ENCODE assay signal across 21 cellular contexts in the genomic region with DNA sequence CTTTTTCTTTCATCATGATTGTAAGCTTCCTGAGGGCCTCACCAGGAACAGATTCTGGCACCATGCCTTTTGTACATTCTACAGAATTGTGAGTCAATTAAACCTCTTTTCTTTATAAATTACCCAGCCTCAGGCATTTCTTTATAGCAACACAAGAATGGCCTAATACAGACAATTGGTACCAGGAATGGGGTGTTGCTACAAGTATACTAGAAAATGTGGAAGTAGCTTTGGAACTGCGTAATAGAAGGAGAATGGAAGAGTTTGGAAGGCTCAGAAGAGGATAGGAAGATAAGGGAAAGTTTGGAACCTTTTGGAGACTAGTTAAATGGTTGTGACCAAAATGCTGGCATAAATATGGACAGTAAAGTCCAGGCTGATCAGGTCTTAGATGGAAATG.
DNase-seq lines count a peak whose midpoint lies in the region; ATAC-seq, FAIRE-seq and TF ChIP-seq lines count a peak whose summit lies in the region.
"Had no signal": no experiment of that assay in that cellular context is flagged by ENCODE, and none has a peak within 500 bp of the region (broad histone marks: within the 10 kb centered on the region; RNA-seq: fewer than 3 reads in every experiment).

No MANE protein-coding gene starts in this region.

- no peaks in the 10 kb centered on the region for H3K79me1 ChIP-seq in mesendoderm (ENCODE audit: low read length)

- 0% methylated on average over 1 of the region's 1 CpG for WGBS in K562 (ENCODE audit: insufficient coverage, low coverage, missing lambda C conversion rate)
- no CpG with 5 or more reads among the region's 1 CpG for WGBS in mesendoderm (ENCODE audit: extremely low coverage, insufficient coverage, low lambda C conversion rate)

- no peaks in the 10 kb centered on the region for H3K4me1 ChIP-seq in HEK293 (ENCODE audit: control insufficient read depth, insufficient read depth, low read length)
- no peaks in the 10 kb centered on the region for H3K4me1 ChIP-seq in K562 (replicated peaks in 1 of 2; ENCODE audit: control insufficient read depth in 2 of 2, insufficient read depth in 2 of 2, low read length in 2 of 2)
- no peaks in the 10 kb centered on the region for H3K4me1 ChIP-seq in mesendoderm (ENCODE audit: control insufficient read depth, low read depth, low read length)
- H3K4me1 ChIP-seq: BLaER1 treated with 17β-estradiol and CSF1 and Interleukin-3, amounts not matched to agents 10 nM and 100 nM; Caco-2 had no signal

- no peak overlapping the region for H2AK5ac ChIP-seq in mesendoderm (ENCODE audit: low read length)

- H4K5ac ChIP-seq in mesendoderm (ENCODE audit: low read length) = no peak overlapping the region

- H3K4me2 ChIP-seq in K562 (ENCODE audit: insufficient read depth, low read length) (no peak overlapping the region), mesendoderm (ENCODE audit: low read length) (no peak overlapping the region)
- H3K4me2 ChIP-seq: A549; BLaER1 treated with 17β-estradiol and CSF1 and Interleukin-3, amounts not matched to agents 10 nM and 100 nM had no signal

- no peak overlapping the region for H3K23ac ChIP-seq in mesendoderm (ENCODE audit: low read length)

- H2BK5ac ChIP-seq in mesendoderm (ENCODE audit: low read length) = no peak overlapping the region

- no peak overlapping the region for H3K56ac ChIP-seq in mesendoderm (ENCODE audit: low read length)

- H3K4ac ChIP-seq in mesendoderm (ENCODE audit: low read depth, low read length) = no peak overlapping the region

- TF ChIP-seq POLR2A in K562 (conservative IDR thresholded peaks at IDR 0.05) = no peak

- H3K4me3 ChIP-seq in HEK293 (ENCODE audit: low read depth, low read length) = no peak overlapping the region
- H3K4me3 ChIP-seq in K562 = no peak overlapping the region
- peak overlapping the region; percentile 6 for H3K4me3 ChIP-seq in mesendoderm (ENCODE audit: low read length)
- H3K4me3 ChIP-seq: A549; BLaER1 treated with 17β-estradiol and CSF1 and Interleukin-3, amounts not matched to agents 10 nM and 100 nM; GM12878 had no signal

- H2AFZ ChIP-seq in K562 (ENCODE audit: low read depth, low read length) = no peak overlapping the region

- POLR2A ChIA-PET in HEK293 (lab: Yijun Ruan, JAX) (no interaction called here), K562 (lab: Yijun Ruan, JAX) (no interaction called here)

- H3K79me2 ChIP-seq in K562 (ENCODE audit: control insufficient read depth, insufficient read depth, low read length) (no peaks in the 10 kb centered on the region), mesendoderm (ENCODE audit: control insufficient read depth, insufficient read depth, low read length) (no peaks in the 10 kb centered on the region)

- no peak for TF ChIP-seq EP300 in K562 (IDR thresholded peaks at IDR 0.05; ENCODE audit: low read length)

- no TSS peak for BruUV-seq in K562 (replicated peaks; lab: Mats Ljungman, UMichigan)

- H3K9me3 ChIP-seq in HEK293 (ENCODE audit: control insufficient read depth, insufficient read depth, low read depth, low read length) (no peaks in the 10 kb centered on the region), K562 (replicated peaks; ENCODE audit: control insufficient read depth, insufficient read depth, low read depth, low read length) (no peaks in the 10 kb centered on the region)
- H3K9me3 ChIP-seq: Caco-2 had no signal

- H3K9me1 ChIP-seq in K562 (ENCODE audit: control insufficient read depth, insufficient read depth, low read length) = no peaks in the 10 kb centered on the region

- H3K9ac ChIP-seq in K562 (ENCODE audit: insufficient read depth in 1 of 2, low read depth in 2 of 2, low read length in 2 of 2) (no peak overlapping the region), mesendoderm (ENCODE audit: low read length) (no peak overlapping the region)
- H3K9ac ChIP-seq: BLaER1 treated with 17β-estradiol and CSF1 and Interleukin-3, amounts not matched to agents 10 nM and 100 nM had no signal

- TF ChIP-seq RAD21 in K562 (CRISPR knock-in tag; conservative IDR thresholded peaks at IDR 0.05 in 1 of 2, IDR thresholded peaks at IDR 0.05 in 1 of 2) = no peak

- CTCF ChIA-PET in HEK293 (lab: Yijun Ruan, JAX) = no interaction called here
- CTCF ChIA-PET in K562 (lab: Yijun Ruan, JAX; ENCODE audit: low intra/inter-chr PET ratio) = interaction anchor here (0.7 kb wide), 1 partner anchor 218 kb away, joined by 3 read pairs; no protein-coding TSS in a partner anchor

- FAIRE-seq in K562 (lab: Jason Lieb, UNC) = no peak
- FAIRE-seq: A549, D721Med, G401.6, GM12878, GM12892, GM18507 had no signal

- ATAC-seq in K562 = no peak
- no peak for ATAC-seq in HG03196 (IDR thresholded peaks at IDR 0.05; ENCODE audit: unreplicated experiment)
- ATAC-seq: A549; CD8-positive, alpha-beta T cell; GM12878 had no signal

- H3K27ac ChIP-seq in HEK293 (ENCODE audit: extremely low read depth, low read depth, low read length) = no peak overlapping the region
- no peak overlapping the region for H3K27ac ChIP-seq in K562 (ENCODE audit: extremely low read depth, low read depth, low read length)
- H3K27ac ChIP-seq in mesendoderm (ENCODE audit: low read depth, low read length) = no peak overlapping the region
- H3K27ac ChIP-seq: 22Rv1; A549; BLaER1 treated with 17β-estradiol and CSF1 and Interleukin-3, amounts not matched to agents 10 nM and 100 nM; C4-2B had no signal

- no peak overlapping the region for H3K18ac ChIP-seq in mesendoderm (ENCODE audit: low read length)

- in situ Hi-C loops in K562 (cut with MboI) = no loop called here

- TF ChIP-seq CTCF in HEK293 (tag by site-specific recombination; IDR thresholded peaks at IDR 0.05) (no peak), K562 (IDR thresholded peaks at IDR 0.05 in 2 of 3, conservative IDR thresholded peaks at IDR 0.05 in 1 of 3; ENCODE audit: insufficient read depth in 2 of 3, low read depth in 1 of 3, low read length in 3 of 3) (no peak)

- DNase-seq in K562 (ENCODE audit: extremely low read depth in 1 of 4, low spot score in 3 of 4) = no peak
- DNase-seq in mesendoderm = no peak
- DNase-seq in GDM1 (lab: John Stamatoyannopoulos, UW) = no peak
- no peak for DNase-seq in iPS-NIHi11 (ENCODE audit: low spot score)
- DNase-seq: AML-193; Caco-2; Calu3; CD4-positive, alpha-beta T cell; CD8-positive, alpha-beta T cell; DMS79 treated with DMSO at 0.1 percent for 48 hours had no signal

- H4K8ac ChIP-seq in mesendoderm (ENCODE audit: low read depth, low read length) = no peak overlapping the region

- H3K27me3 ChIP-seq in K562 (ENCODE audit: control insufficient read depth in 2 of 2, insufficient read depth in 2 of 2, low read length in 2 of 2) = no peaks in the 10 kb centered on the region
- no peaks in the 10 kb centered on the region for H3K27me3 ChIP-seq in mesendoderm (ENCODE audit: insufficient read depth, low read length, poor library complexity)
- H3K27me3 ChIP-seq: BLaER1 treated with 17β-estradiol and CSF1 and Interleukin-3, amounts not matched to agents 10 nM and 100 nM had no signal

- H2BK15ac ChIP-seq in mesendoderm (replicated peaks; ENCODE audit: low read depth) = no peak overlapping the region

- intact Hi-C loops in K562 (cut with micrococcal nuclease) = no loop called here

- no peaks in the 10 kb centered on the region for H4K20me1 ChIP-seq in K562 (replicated peaks; ENCODE audit: control insufficient read depth, insufficient read depth, low read length)
- H4K20me1 ChIP-seq: BLaER1 treated with 17β-estradiol and CSF1 and Interleukin-3, amounts not matched to agents 10 nM and 100 nM had no signal

- H3K36me3 ChIP-seq in HEK293 (ENCODE audit: control insufficient read depth in 2 of 2, insufficient read depth in 1 of 2, low read length in 2 of 2) (no peaks in the 10 kb centered on the region), K562 (ENCODE audit: control insufficient read depth, insufficient read depth, low read length) (no peaks in the 10 kb centered on the region), mesendoderm (ENCODE audit: control insufficient read depth, insufficient read depth, low read length) (no peaks in the 10 kb centered on the region)
- H3K36me3 ChIP-seq: BLaER1 treated with 17β-estradiol and CSF1 and Interleukin-3, amounts not matched to agents 10 nM and 100 nM had no signal

- H2BK120ac ChIP-seq in mesendoderm (ENCODE audit: low read depth, low read length) = no peak overlapping the region

TF ChIP-seq in HEK293, 187 proteins besides CTCF, POLR2A, EP300 and RAD21 (continues in another document):
- TF ChIP-seq ZNF629 (tag by site-specific recombination; IDR thresholded peaks at IDR 0.05) (no peak), ZNF707 (tag by site-specific recombination; IDR thresholded peaks at IDR 0.05) (peak; percentile 83), ZFP37 (tag by site-specific recombination; IDR thresholded peaks at IDR 0.05) (no peak)

TF ChIP-seq in K562, 482 proteins besides CTCF, POLR2A, EP300 and RAD21:
- TF ChIP-seq RB1 (IDR thresholded peaks at IDR 0.05; ENCODE audit: low read depth) = no peak
- TF ChIP-seq ZNF780A (CRISPR knock-in tag; IDR thresholded peaks at IDR 0.05) = no peak
- TF ChIP-seq CBX5 (IDR thresholded peaks at IDR 0.05; ENCODE audit: borderline replicate concordance, low read depth) = no peak
- TF ChIP-seq CCAR2 (IDR thresholded peaks at IDR 0.05; ENCODE audit: low read depth, low read length) = no peak
- peak; percentile 90 for TF ChIP-seq ZNF707 (CRISPR knock-in tag; conservative IDR thresholded peaks at IDR 0.05)
- TF ChIP-seq GATAD2A (IDR thresholded peaks at IDR 0.05) = no peak
TF ChIP-seq in K562: peak in this region for 1.
